Comparison of ENCODE assay signal across 30 cellular contexts in the genomic region with DNA sequence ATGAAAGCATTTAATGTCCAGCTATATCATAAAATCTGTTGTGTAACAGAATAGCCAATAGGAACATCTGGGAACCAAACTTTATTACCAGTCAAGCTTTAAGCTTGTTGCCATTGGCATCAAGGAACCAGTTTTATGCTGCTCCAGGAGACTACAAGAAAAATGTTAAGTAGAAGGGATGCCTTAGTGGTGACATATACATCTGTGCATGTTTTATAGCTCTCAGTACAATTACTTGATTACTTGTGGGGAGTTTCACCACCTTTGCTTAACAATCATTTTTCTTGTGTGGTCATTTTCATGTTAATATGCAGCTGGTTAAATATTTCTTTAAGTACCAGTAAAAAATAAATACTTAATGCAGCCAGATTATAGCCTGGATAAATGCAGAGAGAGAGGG. TPM values are rescaled to one million over a fixed set of nuclear protein-coding genes. Genes with fewer than 3 reads are reported as not detected.
DNase-seq lines count a peak whose midpoint lies in the region; ATAC-seq, FAIRE-seq and TF ChIP-seq lines count a peak whose summit lies in the region.
"Had no signal": no experiment of that assay in that cellular context is flagged by ENCODE, and none has a peak within 500 bp of the region (broad histone marks: within the 10 kb centered on the region; RNA-seq: fewer than 3 reads in every experiment).

No MANE protein-coding gene starts in this region.

- H3K27ac Mint-ChIP-seq in mesothelial cell of epicardium: peak overlapping the region; percentile 48
- H3K27ac Mint-ChIP-seq: activated B cell treated with CpG ODN at 0.5 μM for 24 hours; activated CD4-positive, alpha-beta memory T cell treated with anti-CD3 and anti-CD28 coated beads for 36 hours; CD8-positive, alpha-beta T cell; stimulated activated memory B cell treated with anti-CD40 and anti-IgM and Interleukin-4, amounts not matched to agents 10 μg/mL and 1 μg/mL and 100 μg/mL, for 72 hours had no signal

- no peak for ATAC-seq in GM21367 (IDR thresholded peaks at IDR 0.05; ENCODE audit: unreplicated experiment)
- ATAC-seq: CD8-positive, alpha-beta T cell; left ventricle myocardium superior; stimulated activated memory B cell treated with anti-CD40 and anti-IgM and Interleukin-4, amounts not matched to agents 10 μg/mL and 1 μg/mL and 100 μg/mL, for 72 hours had no signal

- H3K27me3 ChIP-seq in testis (no peaks in the 10 kb centered on the region), colonic mucosa (no peaks in the 10 kb centered on the region)
- H3K27me3 ChIP-seq: brain microvascular endothelial cell, suprapubic skin, vagina had no signal

- H3K4me1 ChIP-seq in testis: no peaks in the 10 kb centered on the region
- no peaks in the 10 kb centered on the region for H3K4me1 ChIP-seq in colonic mucosa
- H3K4me1 ChIP-seq: prostate gland, suprapubic skin, vagina had no signal

- H3K9me3 Mint-ChIP-seq in mesothelial cell of epicardium: peaks cover 30% of the 10 kb centered on the region

- no peaks in the 10 kb centered on the region for H3K27me3 Mint-ChIP-seq in mesothelial cell of epicardium (ENCODE audit: low read depth)
- H3K27me3 Mint-ChIP-seq: activated B cell treated with CpG ODN at 0.5 μM for 24 hours; activated CD4-positive, alpha-beta memory T cell treated with anti-CD3 and anti-CD28 coated beads for 36 hours; stimulated activated memory B cell treated with anti-CD40 and anti-IgM and Interleukin-4, amounts not matched to agents 10 μg/mL and 1 μg/mL and 100 μg/mL, for 72 hours had no signal

- no peak overlapping the region for H3K4me3 Mint-ChIP-seq in mesothelial cell of epicardium
- H3K4me3 Mint-ChIP-seq: activated B cell treated with CpG ODN at 0.5 μM for 24 hours; activated CD4-positive, alpha-beta memory T cell treated with anti-CD3 and anti-CD28 coated beads for 36 hours; CD8-positive, alpha-beta T cell; neural crest cell; stimulated activated memory B cell treated with anti-CD40 and anti-IgM and Interleukin-4, amounts not matched to agents 10 μg/mL and 1 μg/mL and 100 μg/mL, for 72 hours had no signal

- TF ChIP-seq POLR2A in testis (IDR thresholded peaks at IDR 0.05): no peak

- H3K9ac ChIP-seq in colonic mucosa (ENCODE audit: low read depth in 2 of 2, low read length in 2 of 2): no peak overlapping the region

- TF ChIP-seq CTCF in epithelial cell of esophagus (IDR thresholded peaks at IDR 0.05; ENCODE audit: insufficient read depth, low read depth, low read length, missing control alignments) (no peak), mesothelial cell of epicardium (IDR thresholded peaks at IDR 0.05; ENCODE audit: unreplicated experiment) (no peak), testis (IDR thresholded peaks at IDR 0.05) (no peak), colonic mucosa (IDR thresholded peaks at IDR 0.05) (no peak)

- H3K36me3 ChIP-seq in testis (ENCODE audit: low read depth, missing control alignments) (no peaks in the 10 kb centered on the region), colonic mucosa (no peaks in the 10 kb centered on the region)
- H3K36me3 ChIP-seq: brain microvascular endothelial cell, prostate gland, suprapubic skin, vagina had no signal

- peaks cover 26% of the 10 kb centered on the region for H3K4me1 Mint-ChIP-seq in mesothelial cell of epicardium
- H3K4me1 Mint-ChIP-seq: activated B cell treated with CpG ODN at 0.5 μM for 24 hours; neural crest cell; stimulated activated memory B cell treated with anti-CD40 and anti-IgM and Interleukin-4, amounts not matched to agents 10 μg/mL and 1 μg/mL and 100 μg/mL, for 72 hours had no signal

- no peak overlapping the region for H3K27ac ChIP-seq in testis
- no peak overlapping the region for H3K27ac ChIP-seq in colonic mucosa
- H3K27ac ChIP-seq: brain microvascular endothelial cell, prostate gland, suprapubic skin, vagina had no signal

- peaks cover 6% of the 10 kb centered on the region for H3K36me3 Mint-ChIP-seq in mesothelial cell of epicardium
- H3K36me3 Mint-ChIP-seq: activated CD4-positive, alpha-beta memory T cell treated with anti-CD3 and anti-CD28 coated beads for 36 hours; CD8-positive, alpha-beta T cell; stimulated activated memory B cell treated with anti-CD40 and anti-IgM and Interleukin-4, amounts not matched to agents 10 μg/mL and 1 μg/mL and 100 μg/mL, for 72 hours had no signal

- no peak overlapping the region for H3K4me3 ChIP-seq in epithelial cell of esophagus (ENCODE audit: low read length)
- no peak overlapping the region for H3K4me3 ChIP-seq in testis
- no peak overlapping the region for H3K4me3 ChIP-seq in colonic mucosa
- H3K4me3 ChIP-seq: prostate gland, suprapubic skin, vagina had no signal

- H3K9me3 ChIP-seq in testis: no peaks in the 10 kb centered on the region
- no peaks in the 10 kb centered on the region for H3K9me3 ChIP-seq in colonic mucosa
- H3K9me3 ChIP-seq: prostate gland, suprapubic skin, vagina had no signal

- intact Hi-C loops in testis (cut with DNase I; ENCODE audit: low total_unique reads) (no loop called here), colonic mucosa (cut with DNase I) (no loop called here)

- FAIRE-seq in HTR-8/SVneo (lab: Jason Lieb, UNC): no peak
- FAIRE-seq: H1 had no signal

- DNase-seq in DMS 273 (lab: John Stamatoyannopoulos, UW; ENCODE audit: unreplicated experiment) (peak; percentile 45), HTR-8/SVneo (ENCODE audit: insufficient read length, low spot score) (peak; percentile 10), epithelial cell of esophagus (ENCODE audit: low read depth) (peak; percentile 65), mesothelial cell of epicardium (ENCODE audit: low spot score in 2 of 2, unreplicated experiment in 2 of 2) (no peak), NCI-H1048 (lab: John Stamatoyannopoulos, UW) (no peak), testis (no peak), colonic mucosa (no peak)
- DNase-seq: activated B cell treated with CpG ODN at 0.5 μM for 24 hours; activated CD4-positive, alpha-beta memory T cell treated with anti-CD3 and anti-CD28 coated beads for 36 hours; activated effector memory CD4-positive, alpha-beta T cell treated with Interleukin-2 at 50 U/mL for 16 hours; brain microvascular endothelial cell; CD8-positive, alpha-beta T cell; DMS79; glutamatergic neuron; KBM-7; left ventricle myocardium superior; MV-4-11; NCI-H1694 treated with DMSO at 0.1 percent for 48 hours; NCI-H748 treated with DMSO at 0.1 percent for 48 hours; OCI-M1; stimulated activated CD4-positive, alpha-beta T cell treated with anti-CD3 and anti-CD28 coated beads, Interleukin-2, amount 100 ng/mL, for 24 hours; T-helper 9 cell had no signal

RNA-seq across cellular contexts. Expression of a gene that starts 35.8 kb away (rescaled TPM):
- total RNA-seq in mesothelial cell of epicardium (31.2 to 33.9 TPM (median 32.7 TPM) in 3 replicates), testis (under 1 TPM; 0.31 to 0.74 TPM), colonic mucosa (10 to 100 TPM; 19.3 to 42.5 TPM)
- 3.0 TPM for polyA plus RNA-seq in testis (ENCODE audit: insufficient read depth, low read depth, low replicate concordance)
- total RNA-seq: activated B cell treated with CpG ODN at 0.5 μM for 24 hours; activated CD4-positive, alpha-beta memory T cell treated with anti-CD3 and anti-CD28 coated beads for 36 hours; CD8-positive, alpha-beta T cell had no signal

RNA-seq across cellular contexts. Expression of a gene that starts 45.8 kb away (rescaled TPM):
- total RNA-seq in mesothelial cell of epicardium: 0.42 to 1.0 TPM (median 0.64 TPM) in 3 replicates
- 1 to 10 TPM in 1 of 2 donors, under 1 TPM in 1; 0.68 to 2.0 TPM for total RNA-seq in testis
- 1.1 TPM for polyA plus RNA-seq in testis (ENCODE audit: insufficient read depth, low read depth, low replicate concordance)
- total RNA-seq in colonic mucosa: 1 to 10 TPM in 1 of 2 donors, under 1 TPM in 1; 0.30 to 1.4 TPM
- total RNA-seq: activated B cell treated with CpG ODN at 0.5 μM for 24 hours; activated CD4-positive, alpha-beta memory T cell treated with anti-CD3 and anti-CD28 coated beads for 36 hours; CD8-positive, alpha-beta T cell; H1; neural crest cell; skeletal muscle tissue; vagina had no signal

Comparison
In these comparisons a context has a peak if more than half of its experiments do, and no peak if none do; other contexts are left out.
1. DNase-seq: peak in DMS 273 (single experiment), HTR-8/SVneo (single experiment) and epithelial cell of esophagus (single experiment); none in mesothelial cell of epicardium (0 of 2), NCI-H1048 (single experiment), testis (single experiment) and colonic mucosa (single experiment).
2. RNA of a gene that starts 35.8 kb away (total RNA-seq): 19.3 to 42.5 TPM in colonic mucosa and 31.2 to 33.9 TPM in mesothelial cell of epicardium; 0.31 to 0.74 TPM in testis; every median in the first group is over 10 times any median in the second.